11 cellular contexts compared by ENCODE assay signal in the genomic region with DNA sequence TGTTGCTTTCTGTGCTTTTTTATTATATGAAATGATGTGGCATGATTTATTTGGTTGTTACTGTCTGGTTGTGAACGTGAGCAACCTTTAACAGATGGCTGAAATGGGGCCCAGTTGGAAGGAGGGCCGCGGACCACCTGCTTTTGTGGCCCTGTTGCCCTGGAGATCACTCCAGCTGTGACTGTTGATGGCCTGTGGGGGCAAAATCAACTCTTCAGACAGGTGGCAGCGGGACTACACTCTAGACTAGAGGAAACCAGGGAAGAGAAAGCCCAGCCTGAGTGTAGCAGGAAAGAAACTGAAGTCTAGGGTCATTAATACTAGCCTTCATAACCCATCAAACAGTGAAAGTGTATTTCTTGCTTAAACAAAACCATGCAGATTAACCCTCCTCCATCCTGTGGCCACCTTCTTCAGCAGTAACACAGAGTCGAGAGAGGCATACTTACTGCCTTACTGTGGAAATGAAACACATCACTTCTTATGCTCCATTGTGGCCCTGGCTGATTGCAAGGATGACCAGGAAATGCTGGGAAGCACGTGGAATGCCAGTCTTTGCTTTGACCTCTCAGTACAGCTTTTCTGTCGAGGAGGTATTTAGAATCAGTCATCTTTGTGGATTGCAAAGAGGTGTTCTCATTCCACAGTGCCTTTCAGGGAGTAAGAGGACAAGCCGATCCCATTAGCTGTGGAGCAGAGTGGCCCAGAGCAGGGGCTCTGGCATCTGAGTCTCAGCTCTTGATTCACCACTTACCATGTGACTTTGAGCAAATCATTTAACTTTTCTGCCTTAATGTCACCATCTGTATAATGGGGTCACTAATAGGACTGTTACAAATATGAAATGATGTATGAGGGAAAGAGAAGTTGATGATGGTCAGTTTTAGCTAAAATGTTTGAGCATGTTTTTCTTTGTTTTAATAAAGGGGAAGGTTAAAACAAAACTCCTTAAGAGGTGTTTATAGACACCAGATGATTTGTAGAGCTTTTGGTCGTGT.
DNase-seq lines count a peak whose midpoint lies in the region; ATAC-seq, FAIRE-seq and TF ChIP-seq lines count a peak whose summit lies in the region.
"Had no signal": no experiment of that assay in that cellular context is flagged by ENCODE, and none has a peak within 500 bp of the region (broad histone marks: within the 10 kb centered on the region; RNA-seq: fewer than 3 reads in every experiment).

No MANE protein-coding gene starts in this region.

- H3K9me1 ChIP-seq in K562 (ENCODE audit: control insufficient read depth, insufficient read depth, low read length): peaks cover 13% of the 10 kb centered on the region

- TF ChIP-seq CTCF in K562 (IDR thresholded peaks at IDR 0.05 in 2 of 3, conservative IDR thresholded peaks at IDR 0.05 in 1 of 3; ENCODE audit: insufficient read depth in 2 of 3, low read depth in 1 of 3, low read length in 3 of 3) (no peak), psoas muscle (IDR thresholded peaks at IDR 0.05) (no peak)

- H3K4me2 ChIP-seq in K562 (ENCODE audit: insufficient read depth, low read length): no peak overlapping the region

- H2AFZ ChIP-seq in K562 (ENCODE audit: low read depth, low read length): no peak overlapping the region

- H4K20me1 ChIP-seq in K562 (replicated peaks; ENCODE audit: control insufficient read depth, insufficient read depth, low read length): peaks cover 53% of the 10 kb centered on the region

- ATAC-seq in GM18907 (IDR thresholded peaks at IDR 0.05; ENCODE audit: unreplicated experiment): peak; percentile 55
- ATAC-seq in K562: no peak
- no peak for ATAC-seq in psoas muscle
- no peak for ATAC-seq in HG02884 (IDR thresholded peaks at IDR 0.05; ENCODE audit: unreplicated experiment)
- ATAC-seq: activated T-cell treated with anti-CD3 and anti-CD28 coated beads, Interleukin-2, amount 50 U/mL, for 72 hours had no signal

- POLR2A ChIA-PET in K562 (lab: Yijun Ruan, JAX): interaction anchor here (0.8 to 1.6 kb wide), 5 partner anchors 22 to 67 kb away, joined by 3 to 5 read pairs (median 3); no protein-coding TSS in a partner anchor

- intact Hi-C loops in K562 (cut with micrococcal nuclease) (no loop called here), psoas muscle (cut with DNase I) (loop anchor here in 1 of 2 donors (5.0 kb wide), 1 partner anchor 35 kb away; no protein-coding TSS in a partner anchor)

- no peak for TF ChIP-seq POLR2A in K562 (conservative IDR thresholded peaks at IDR 0.05)

- no peak for FAIRE-seq in K562 (lab: Jason Lieb, UNC)
- FAIRE-seq: keratinocyte had no signal

- H3K79me2 ChIP-seq in K562 (ENCODE audit: control insufficient read depth, insufficient read depth, low read length): peaks cover 98% of the 10 kb centered on the region

- 69% methylated on average over 9 of the region's 9 CpGs for WGBS in K562 (ENCODE audit: insufficient coverage, low coverage, missing lambda C conversion rate)
- WGBS in psoas muscle, 3 donors: 49 to 53% (median 53%) methylated on average over 9 of the region's 9 CpGs

- no peak for TF ChIP-seq EP300 in K562 (IDR thresholded peaks at IDR 0.05; ENCODE audit: low read length)

- H3K36me3 ChIP-seq in K562 (ENCODE audit: control insufficient read depth, insufficient read depth, low read length): no peaks in the 10 kb centered on the region
- H3K36me3 ChIP-seq in psoas muscle (ENCODE audit: insufficient read depth in 1 of 2, low read depth in 1 of 2): no peaks in the 10 kb centered on the region

- H3K9ac ChIP-seq in K562 (ENCODE audit: insufficient read depth in 1 of 2, low read depth in 2 of 2, low read length in 2 of 2): no peak overlapping the region

- H3K27me3 ChIP-seq in K562 (ENCODE audit: control insufficient read depth in 2 of 2, insufficient read depth in 2 of 2, low read length in 2 of 2) (no peaks in the 10 kb centered on the region), psoas muscle (ENCODE audit: insufficient read depth in 3 of 3, low read length in 2 of 3) (no peaks in the 10 kb centered on the region)

- no peaks in the 10 kb centered on the region for H3K9me3 ChIP-seq in K562 (replicated peaks; ENCODE audit: control insufficient read depth, insufficient read depth, low read depth, low read length)
- no peaks in the 10 kb centered on the region for H3K9me3 ChIP-seq in psoas muscle

- H3K4me3 ChIP-seq in K562 (no peak overlapping the region), psoas muscle (no peak overlapping the region)

- DNase-seq in NCI-H146 treated with DMSO at 0.1 percent for 48 hours (lab: John Stamatoyannopoulos, UW; ENCODE audit: unreplicated experiment): peak; percentile 95
- DNase-seq in K562 (ENCODE audit: extremely low read depth in 1 of 4, low spot score in 3 of 4): no peak
- DNase-seq in psoas muscle: no peak
- DNase-seq in NCI-H345 treated with DMSO at 0.1 percent for 48 hours (lab: John Stamatoyannopoulos, UW; ENCODE audit: unreplicated experiment): no peak
- DNase-seq in D341Med (ENCODE audit: low spot score): no peak
- no peak for DNase-seq in activated T-cell treated with anti-CD3 and anti-CD28 coated beads, Interleukin-2, amount 50 U/mL, for 48 hours
- DNase-seq: activated T-cell treated with anti-CD3 and anti-CD28 coated beads, Interleukin-2, amount 50 U/mL, for 72 hours; T-helper 2 cell had no signal

- H3K4me1 ChIP-seq in K562 (replicated peaks in 1 of 2; ENCODE audit: control insufficient read depth in 2 of 2, insufficient read depth in 2 of 2, low read length in 2 of 2): peaks cover 24 to 52% of the 10 kb centered on the region in 2 experiments
- H3K4me1 ChIP-seq in psoas muscle: peaks cover 72% of the 10 kb centered on the region

- CTCF ChIA-PET in K562 (lab: Yijun Ruan, JAX; ENCODE audit: low intra/inter-chr PET ratio): no interaction called here

- in situ Hi-C loops in K562 (cut with MboI): no loop called here

- no TSS peak for BruUV-seq in K562 (replicated peaks; lab: Mats Ljungman, UMichigan)

- TF ChIP-seq RAD21 in K562 (CRISPR knock-in tag; conservative IDR thresholded peaks at IDR 0.05 in 1 of 2, IDR thresholded peaks at IDR 0.05 in 1 of 2): no peak

- no peak overlapping the region for H3K27ac ChIP-seq in K562 (ENCODE audit: extremely low read depth, low read depth, low read length)
- H3K27ac ChIP-seq in psoas muscle: peak overlapping the region; percentile 7

TF ChIP-seq in K562, 482 proteins besides CTCF, POLR2A, EP300 and RAD21 (continues in another document):
- TF ChIP-seq NELFE (IDR thresholded peaks at IDR 0.05; ENCODE audit: insufficient read depth, insufficient read length): no peak
- TF ChIP-seq ADNP (tag; IDR thresholded peaks at IDR 0.05): 0 out of 2 replicates have a peak, but pooled peaks have one; percentile 27
- TF ChIP-seq, protein P1, sequence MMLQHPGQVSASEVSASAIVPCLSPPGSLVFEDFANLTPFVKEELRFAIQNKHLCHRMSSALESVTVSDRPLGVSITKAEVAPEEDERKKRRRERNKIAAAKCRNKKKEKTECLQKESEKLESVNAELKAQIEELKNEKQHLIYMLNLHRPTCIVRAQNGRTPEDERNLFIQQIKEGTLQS (IDR thresholded peaks at IDR 0.05): no peak
- TF ChIP-seq, protein P1 (CRISPR knock-in tag; conservative IDR thresholded peaks at IDR 0.05): no peak
- TF ChIP-seq NR4A1 (CRISPR knock-in tag; IDR thresholded peaks at IDR 0.05): no peak
- no peak for TF ChIP-seq NR4A1 (tag; IDR thresholded peaks at IDR 0.05)
- TF ChIP-seq, protein P2, sequence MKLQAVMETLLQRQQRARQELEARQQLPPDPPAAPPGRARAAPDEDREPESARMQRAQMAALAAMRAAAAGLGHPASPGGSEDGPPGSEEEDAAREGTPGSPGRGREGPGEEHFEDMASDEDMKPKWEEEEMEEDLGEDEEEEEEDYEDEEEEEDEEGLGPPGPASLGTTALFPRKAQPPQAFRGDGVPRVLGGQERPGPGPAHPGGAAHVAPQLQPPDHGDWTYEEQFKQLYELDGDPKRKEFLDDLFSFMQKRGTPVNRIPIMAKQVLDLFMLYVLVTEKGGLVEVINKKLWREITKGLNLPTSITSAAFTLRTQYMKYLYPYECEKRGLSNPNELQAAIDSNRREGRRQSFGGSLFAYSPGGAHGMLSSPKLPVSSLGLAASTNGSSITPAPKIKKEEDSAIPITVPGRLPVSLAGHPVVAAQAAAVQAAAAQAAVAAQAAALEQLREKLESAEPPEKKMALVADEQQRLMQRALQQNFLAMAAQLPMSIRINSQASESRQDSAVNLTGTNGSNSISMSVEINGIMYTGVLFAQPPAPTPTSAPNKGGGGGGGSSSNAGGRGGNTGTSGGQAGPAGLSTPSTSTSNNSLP (IDR thresholded peaks at IDR 0.05; ENCODE audit: borderline replicate concordance, low read depth, low read length): no peak
- TF ChIP-seq BCOR (IDR thresholded peaks at IDR 0.05): 0 out of 2 replicates have a peak, but pooled peaks have one; percentile 19
- TF ChIP-seq, protein P3, sequence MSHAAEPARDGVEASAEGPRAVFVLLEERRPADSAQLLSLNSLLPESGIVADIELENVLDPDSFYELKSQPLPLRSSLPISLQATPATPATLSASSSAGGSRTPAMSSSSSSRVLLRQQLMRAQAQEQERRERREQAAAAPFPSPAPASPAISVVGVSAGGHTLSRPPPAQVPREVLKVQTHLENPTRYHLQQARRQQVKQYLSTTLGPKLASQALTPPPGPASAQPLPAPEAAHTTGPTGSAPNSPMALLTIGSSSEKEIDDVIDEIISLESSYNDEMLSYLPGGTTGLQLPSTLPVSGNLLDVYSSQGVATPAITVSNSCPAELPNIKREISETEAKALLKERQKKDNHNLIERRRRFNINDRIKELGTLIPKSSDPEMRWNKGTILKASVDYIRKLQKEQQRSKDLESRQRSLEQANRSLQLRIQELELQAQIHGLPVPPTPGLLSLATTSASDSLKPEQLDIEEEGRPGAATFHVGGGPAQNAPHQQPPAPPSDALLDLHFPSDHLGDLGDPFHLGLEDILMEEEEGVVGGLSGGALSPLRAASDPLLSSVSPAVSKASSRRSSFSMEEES (CRISPR knock-in tag; IDR thresholded peaks at IDR 0.05): no peak
- TF ChIP-seq RBM25 (IDR thresholded peaks at IDR 0.05; ENCODE audit: low read depth, low read length, severe bottlenecking): peak; percentile 81
- no peak for TF ChIP-seq MAFK (IDR thresholded peaks at IDR 0.05; ENCODE audit: low read length)
- no peak for TF ChIP-seq PPARD (CRISPR knock-in tag; IDR thresholded peaks at IDR 0.05)
- TF ChIP-seq ARNT (IDR thresholded peaks at IDR 0.05): no peak
- TF ChIP-seq, protein P4, sequence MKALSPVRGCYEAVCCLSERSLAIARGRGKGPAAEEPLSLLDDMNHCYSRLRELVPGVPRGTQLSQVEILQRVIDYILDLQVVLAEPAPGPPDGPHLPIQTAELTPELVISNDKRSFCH (CRISPR knock-in tag; IDR thresholded peaks at IDR 0.05): no peak
- TF ChIP-seq, protein P4 (tag; IDR thresholded peaks at IDR 0.05): no peak
- TF ChIP-seq RFX1 (IDR thresholded peaks at IDR 0.05): peak; percentile 28; the same call in 1 of the 2 replicates
